24 cellular contexts compared by ENCODE assay signal in genomic region chr2:55088400-55088799, GRCh38. TPM values are rescaled to one million over a fixed set of nuclear protein-coding genes. Genes with fewer than 3 reads are reported as not detected.
A peak's percentile ranks its signal among the peaks of the same experiment; 100 is the strongest.
DNase-seq lines count a peak whose midpoint lies in the region; ATAC-seq, FAIRE-seq and TF ChIP-seq lines count a peak whose summit lies in the region.
"Had no signal": no experiment of that assay in that cellular context is flagged by ENCODE, and none has a peak within 500 bp of the region (broad histone marks: within the 10 kb centered on the region; RNA-seq: fewer than 3 reads in every experiment).

No MANE protein-coding gene starts in this region.

- TF ChIP-seq CTCF in transverse colon (IDR thresholded peaks at IDR 0.05) (no peak), D721Med (IDR thresholded peaks at IDR 0.05; ENCODE audit: insufficient read depth, missing control alignments) (no peak)

- H3K9me3 ChIP-seq in T-helper 17 cell (ENCODE audit: control insufficient read depth, low read length, poor library complexity, severe bottlenecking) (peaks cover 3% of the 10 kb centered on the region), transverse colon (no peaks in the 10 kb centered on the region)
- H3K9me3 ChIP-seq: BE2C had no signal

- H3K4me3 Mint-ChIP-seq in T-helper 17 cell = peak overlapping the region; percentile 15
- H3K4me3 Mint-ChIP-seq: CD4-positive, CD25-positive, alpha-beta regulatory T cell; HFFc6 had no signal

- peaks cover 0 to 7% (median 0%) of the 10 kb centered on the region in 4 donors for H3K4me1 ChIP-seq in transverse colon
- H3K4me1 ChIP-seq: BE2C had no signal

- no peaks in the 10 kb centered on the region for H3K36me3 Mint-ChIP-seq in T-helper 17 cell (ENCODE audit: low read depth)
- H3K36me3 Mint-ChIP-seq: CD4-positive, CD25-positive, alpha-beta regulatory T cell had no signal

- no peak for FAIRE-seq in D721Med (lab: Jason Lieb, UNC)
- FAIRE-seq: GM12878, H54 had no signal

- DNase-seq in HCEC 1CT = peak; percentile 43
- DNase-seq in T-helper 17 cell = no peak
- peak; percentile 54 for DNase-seq in dedifferentiated amniotic fluid mesenchymal stem cell (ENCODE audit: extremely low spot score)
- peak; percentile 53 for DNase-seq in fibroblast of the conjunctiva (ENCODE audit: low read depth)
- no peak for DNase-seq in HPDE6-E6E7 (ENCODE audit: extremely low spot score)
- no peak for DNase-seq in transverse colon
- DNase-seq in D721Med (ENCODE audit: insufficient read length, low spot score) = no peak
- no peak for DNase-seq in C1 segment of cervical spinal cord (lab: John Stamatoyannopoulos, UW)
- DNase-seq: BE2C; CD4-positive, CD25-positive, alpha-beta regulatory T cell; COR-L47; DMS 273 treated with DMSO at 0.1 percent for 48 hours; DMS79 treated with DMSO at 0.1 percent for 48 hours; HFFc6; NCI-H1105; NCI-H1694; NCI-H2081; NCI-H2171; NCI-H524 treated with DMSO at 0.1 percent for 48 hours; NCI-H82 had no signal

- no peaks in the 10 kb centered on the region for H3K27me3 Mint-ChIP-seq in T-helper 17 cell
- H3K27me3 Mint-ChIP-seq: CD4-positive, CD25-positive, alpha-beta regulatory T cell had no signal

- H3K4me3 ChIP-seq in transverse colon = no peak overlapping the region
- H3K4me3 ChIP-seq: GM12878 had no signal

- in situ Hi-C loops in transverse colon (cut with MboI; ENCODE audit: low pct_ligation_motif_present in 1 of 4, low pct_unique_long_range_greater_than_20kb in 1 of 4, low sequenced_read_pairs in 3 of 4) = no loop called here

- TF ChIP-seq POLR2A in transverse colon (IDR thresholded peaks at IDR 0.05) = no peak

- 80 to 81% methylated on average over 1 of the region's 1 CpG for WGBS in transverse colon (ENCODE audit: low coverage in 1 of 2), 2 donors

- H3K36me3 ChIP-seq in transverse colon = no peaks in the 10 kb centered on the region
- H3K36me3 ChIP-seq: BE2C had no signal

- no peak overlapping the region for H3K27ac Mint-ChIP-seq in T-helper 17 cell
- H3K27ac Mint-ChIP-seq: CD4-positive, CD25-positive, alpha-beta regulatory T cell had no signal

- intact Hi-C loops in transverse colon (cut with DNase I; ENCODE audit: low total_unique reads) = no loop called here

- no peak for TF ChIP-seq EP300 in transverse colon (IDR thresholded peaks at IDR 0.05; ENCODE audit: low read depth)

- H3K27ac ChIP-seq in transverse colon = no peak overlapping the region
- H3K27ac ChIP-seq: HL-60 had no signal

- peaks cover 5% of the 10 kb centered on the region for H3K4me1 Mint-ChIP-seq in T-helper 17 cell

- H3K27me3 ChIP-seq in transverse colon = no peaks in the 10 kb centered on the region
- H3K27me3 ChIP-seq: BE2C had no signal

- ATAC-seq in T-helper 17 cell = no peak
- ATAC-seq: GM12878, Panc1 had no signal

RNA-seq across cellular contexts. Expression of gene RTN4, which starts 38.1 kb away (rescaled TPM):
- total RNA-seq in T-helper 17 cell (100 to 1,000 TPM in 1 of 2 donors, 10 to 100 TPM in 1; 92.7 to 114 TPM), transverse colon (100 to 1,000 TPM in 3 of 4 donors, 10 to 100 TPM in 1; 82.2 to 212 (median 183) TPM)

Comparison
In these comparisons a context has a peak if more than half of its experiments do, and no peak if none do; other contexts are left out.
1. DNase-seq: peak in HCEC 1CT (single experiment), dedifferentiated amniotic fluid mesenchymal stem cell (single experiment) and fibroblast of the conjunctiva (single experiment); none in T-helper 17 cell (0 of 3), HPDE6-E6E7 (single experiment), transverse colon (single experiment), D721Med (single experiment) and C1 segment of cervical spinal cord (0 of 14).